1 cellular context compared by ENCODE assay signal in the genomic region with DNA sequence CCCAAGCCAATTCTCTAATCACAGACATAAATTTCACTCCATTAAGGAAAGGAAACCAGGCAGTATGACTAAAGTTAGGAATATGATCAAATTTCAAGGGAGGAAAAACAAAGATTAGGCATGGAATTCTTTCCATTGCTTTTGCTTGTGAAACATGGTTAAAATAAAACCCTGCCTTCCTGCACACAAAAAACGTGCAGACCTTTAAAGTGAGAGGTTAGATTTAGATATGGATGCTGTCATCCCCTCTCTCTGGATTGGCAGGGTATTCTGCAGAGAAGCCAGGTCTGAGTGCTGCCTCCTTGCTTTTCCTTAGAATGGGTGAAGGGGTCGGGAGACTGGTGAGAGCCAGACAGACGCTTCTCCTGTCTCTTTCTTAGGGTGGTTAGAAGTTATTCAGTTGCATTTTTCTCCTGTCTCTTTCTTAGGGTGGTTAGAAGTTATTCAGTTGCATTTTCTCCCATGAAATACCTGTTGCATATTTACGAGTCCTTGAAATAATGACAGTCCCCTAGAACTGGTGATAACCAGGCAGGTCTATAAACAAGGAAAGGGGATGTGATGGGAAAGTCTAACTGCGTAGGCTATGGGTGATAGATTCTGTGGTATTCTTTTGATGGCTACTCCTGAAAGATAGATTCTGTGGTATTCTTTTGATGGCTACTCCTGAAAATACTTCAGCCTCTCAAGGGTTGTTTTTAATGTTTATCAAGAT.
TF ChIP-seq lines count a peak whose summit lies in the region.

No MANE protein-coding gene starts in this region.

TF ChIP-seq in HepG2, 621 proteins besides CTCF, POLR2A, EP300 and RAD21 (continued from another document):
- TF ChIP-seq, protein P1, sequence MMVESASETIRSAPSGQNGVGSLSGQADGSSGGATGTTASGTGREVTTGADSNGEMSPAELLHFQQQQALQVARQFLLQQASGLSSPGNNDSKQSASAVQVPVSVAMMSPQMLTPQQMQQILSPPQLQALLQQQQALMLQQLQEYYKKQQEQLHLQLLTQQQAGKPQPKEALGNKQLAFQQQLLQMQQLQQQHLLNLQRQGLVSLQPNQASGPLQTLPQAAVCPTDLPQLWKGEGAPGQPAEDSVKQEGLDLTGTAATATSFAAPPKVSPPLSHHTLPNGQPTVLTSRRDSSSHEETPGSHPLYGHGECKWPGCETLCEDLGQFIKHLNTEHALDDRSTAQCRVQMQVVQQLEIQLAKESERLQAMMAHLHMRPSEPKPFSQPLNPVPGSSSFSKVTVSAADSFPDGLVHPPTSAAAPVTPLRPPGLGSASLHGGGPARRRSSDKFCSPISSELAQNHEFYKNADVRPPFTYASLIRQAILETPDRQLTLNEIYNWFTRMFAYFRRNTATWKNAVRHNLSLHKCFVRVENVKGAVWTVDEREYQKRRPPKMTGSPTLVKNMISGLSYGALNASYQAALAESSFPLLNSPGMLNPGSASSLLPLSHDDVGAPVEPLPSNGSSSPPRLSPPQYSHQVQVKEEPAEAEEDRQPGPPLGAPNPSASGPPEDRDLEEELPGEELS (CRISPR knock-in tag; IDR thresholded peaks at IDR 0.05) = peak; percentile 65
- TF ChIP-seq, protein P2, sequence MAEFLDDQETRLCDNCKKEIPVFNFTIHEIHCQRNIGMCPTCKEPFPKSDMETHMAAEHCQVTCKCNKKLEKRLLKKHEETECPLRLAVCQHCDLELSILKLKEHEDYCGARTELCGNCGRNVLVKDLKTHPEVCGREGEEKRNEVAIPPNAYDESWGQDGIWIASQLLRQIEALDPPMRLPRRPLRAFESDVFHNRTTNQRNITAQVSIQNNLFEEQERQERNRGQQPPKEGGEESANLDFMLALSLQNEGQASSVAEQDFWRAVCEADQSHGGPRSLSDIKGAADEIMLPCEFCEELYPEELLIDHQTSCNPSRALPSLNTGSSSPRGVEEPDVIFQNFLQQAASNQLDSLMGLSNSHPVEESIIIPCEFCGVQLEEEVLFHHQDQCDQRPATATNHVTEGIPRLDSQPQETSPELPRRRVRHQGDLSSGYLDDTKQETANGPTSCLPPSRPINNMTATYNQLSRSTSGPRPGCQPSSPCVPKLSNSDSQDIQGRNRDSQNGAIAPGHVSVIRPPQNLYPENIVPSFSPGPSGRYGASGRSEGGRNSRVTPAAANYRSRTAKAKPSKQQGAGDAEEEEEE (CRISPR knock-in tag; IDR thresholded peaks at IDR 0.05; ENCODE audit: borderline replicate concordance) = no peak
- TF ChIP-seq, protein P3, sequence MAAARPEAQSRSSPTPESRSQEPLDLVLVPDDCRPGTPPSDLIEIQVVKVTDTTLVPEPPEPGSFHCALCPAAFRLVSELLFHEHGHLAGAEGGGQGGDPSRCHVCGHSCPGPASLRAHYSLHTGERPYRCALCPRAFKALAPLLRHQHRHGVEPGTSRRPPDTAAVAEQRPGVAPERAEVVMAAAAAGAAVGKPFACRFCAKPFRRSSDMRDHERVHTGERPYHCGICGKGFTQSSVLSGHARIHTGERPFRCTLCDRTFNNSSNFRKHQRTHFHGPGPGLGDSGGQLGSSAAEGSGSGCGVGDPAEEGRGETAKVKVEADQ (CRISPR knock-in tag; IDR thresholded peaks at IDR 0.05; ENCODE audit: borderline replicate concordance) = no peak
- TF ChIP-seq, protein P4, sequence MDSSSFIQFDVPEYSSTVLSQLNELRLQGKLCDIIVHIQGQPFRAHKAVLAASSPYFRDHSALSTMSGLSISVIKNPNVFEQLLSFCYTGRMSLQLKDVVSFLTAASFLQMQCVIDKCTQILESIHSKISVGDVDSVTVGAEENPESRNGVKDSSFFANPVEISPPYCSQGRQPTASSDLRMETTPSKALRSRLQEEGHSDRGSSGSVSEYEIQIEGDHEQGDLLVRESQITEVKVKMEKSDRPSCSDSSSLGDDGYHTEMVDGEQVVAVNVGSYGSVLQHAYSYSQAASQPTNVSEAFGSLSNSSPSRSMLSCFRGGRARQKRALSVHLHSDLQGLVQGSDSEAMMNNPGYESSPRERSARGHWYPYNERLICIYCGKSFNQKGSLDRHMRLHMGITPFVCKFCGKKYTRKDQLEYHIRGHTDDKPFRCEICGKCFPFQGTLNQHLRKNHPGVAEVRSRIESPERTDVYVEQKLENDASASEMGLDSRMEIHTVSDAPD (CRISPR knock-in tag; IDR thresholded peaks at IDR 0.05) = no peak
- TF ChIP-seq CHCHD3 (CRISPR knock-in tag; IDR thresholded peaks at IDR 0.05) = no peak
- TF ChIP-seq POLR2AphosphoS5 (IDR thresholded peaks at IDR 0.05; ENCODE audit: low read depth, low read length) = no peak
- TF ChIP-seq TAF1 (CRISPR knock-in tag; IDR thresholded peaks at IDR 0.05) = peak; percentile 17; the same call in 1 of the 2 replicates
- TF ChIP-seq ZNF547 (CRISPR knock-in tag; IDR thresholded peaks at IDR 0.05) = no peak
- TF ChIP-seq ZSCAN21 (CRISPR knock-in tag; IDR thresholded peaks at IDR 0.05; ENCODE audit: borderline replicate concordance) = no peak
- TF ChIP-seq CREB1 (IDR thresholded peaks at IDR 0.05) = no peak
- 0 out of 2 replicates have a peak, but pooled peaks have one; percentile 27 for TF ChIP-seq CREB1 (CRISPR knock-in tag; IDR thresholded peaks at IDR 0.05)
- TF ChIP-seq SIX1 (CRISPR knock-in tag; IDR thresholded peaks at IDR 0.05; ENCODE audit: borderline replicate concordance) = peak; percentile 89; the same call in 1 of the 2 replicates
- no peak for TF ChIP-seq SYNCRIP (IDR thresholded peaks at IDR 0.05; ENCODE audit: insufficient read depth, low read depth, low read length)
- TF ChIP-seq MAFK (conservative IDR thresholded peaks at IDR 0.05 in 1 of 2, IDR thresholded peaks at IDR 0.05 in 1 of 2; ENCODE audit: low read length in 2 of 2) = no peak
- TF ChIP-seq, protein P5, sequence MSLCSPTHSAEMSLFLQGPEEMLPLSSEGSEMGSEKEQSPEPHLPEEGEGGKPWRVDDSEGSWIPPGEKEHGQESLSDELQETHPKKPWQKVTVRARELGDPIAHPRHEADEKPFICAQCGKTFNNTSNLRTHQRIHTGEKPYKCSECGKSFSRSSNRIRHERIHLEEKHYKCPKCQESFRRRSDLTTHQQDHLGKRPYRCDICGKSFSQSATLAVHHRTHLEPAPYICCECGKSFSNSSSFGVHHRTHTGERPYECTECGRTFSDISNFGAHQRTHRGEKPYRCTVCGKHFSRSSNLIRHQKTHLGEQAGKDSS (CRISPR knock-in tag; IDR thresholded peaks at IDR 0.05; ENCODE audit: borderline replicate concordance, low read depth) = no peak
- TF ChIP-seq, protein P6, sequence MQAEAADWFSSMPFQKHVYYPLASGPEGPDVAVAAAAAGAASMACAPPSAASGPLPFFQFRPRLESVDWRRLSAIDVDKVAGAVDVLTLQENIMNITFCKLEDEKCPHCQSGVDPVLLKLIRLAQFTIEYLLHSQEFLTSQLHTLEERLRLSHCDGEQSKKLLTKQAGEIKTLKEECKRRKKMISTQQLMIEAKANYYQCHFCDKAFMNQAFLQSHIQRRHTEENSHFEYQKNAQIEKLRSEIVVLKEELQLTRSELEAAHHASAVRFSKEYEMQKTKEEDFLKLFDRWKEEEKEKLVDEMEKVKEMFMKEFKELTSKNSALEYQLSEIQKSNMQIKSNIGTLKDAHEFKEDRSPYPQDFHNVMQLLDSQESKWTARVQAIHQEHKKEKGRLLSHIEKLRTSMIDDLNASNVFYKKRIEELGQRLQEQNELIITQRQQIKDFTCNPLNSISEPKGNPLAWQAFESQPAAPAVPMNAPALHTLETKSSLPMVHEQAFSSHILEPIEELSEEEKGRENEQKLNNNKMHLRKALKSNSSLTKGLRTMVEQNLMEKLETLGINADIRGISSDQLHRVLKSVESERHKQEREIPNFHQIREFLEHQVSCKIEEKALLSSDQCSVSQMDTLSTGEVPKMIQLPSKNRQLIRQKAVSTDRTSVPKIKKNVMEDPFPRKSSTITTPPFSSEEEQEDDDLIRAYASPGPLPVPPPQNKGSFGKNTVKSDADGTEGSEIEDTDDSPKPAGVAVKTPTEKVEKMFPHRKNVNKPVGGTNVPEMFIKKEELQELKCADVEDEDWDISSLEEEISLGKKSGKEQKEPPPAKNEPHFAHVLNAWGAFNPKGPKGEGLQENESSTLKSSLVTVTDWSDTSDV (CRISPR knock-in tag; IDR thresholded peaks at IDR 0.05) = no peak
- peak; percentile 80; the same call in 1 of the 2 replicates for TF ChIP-seq HMG20A (CRISPR knock-in tag; IDR thresholded peaks at IDR 0.05; ENCODE audit: borderline replicate concordance)
- no peak for TF ChIP-seq MLLT10 (CRISPR knock-in tag; IDR thresholded peaks at IDR 0.05)
- TF ChIP-seq SOX13 (IDR thresholded peaks at IDR 0.05) = no peak
- peak in 1 of 2 experiments; percentile 73; a peak in 1 of 4 replicates for TF ChIP-seq SOX13 (CRISPR knock-in tag; conservative IDR thresholded peaks at IDR 0.05 in 1 of 2, IDR thresholded peaks at IDR 0.05 in 1 of 2)
- TF ChIP-seq, protein P7, sequence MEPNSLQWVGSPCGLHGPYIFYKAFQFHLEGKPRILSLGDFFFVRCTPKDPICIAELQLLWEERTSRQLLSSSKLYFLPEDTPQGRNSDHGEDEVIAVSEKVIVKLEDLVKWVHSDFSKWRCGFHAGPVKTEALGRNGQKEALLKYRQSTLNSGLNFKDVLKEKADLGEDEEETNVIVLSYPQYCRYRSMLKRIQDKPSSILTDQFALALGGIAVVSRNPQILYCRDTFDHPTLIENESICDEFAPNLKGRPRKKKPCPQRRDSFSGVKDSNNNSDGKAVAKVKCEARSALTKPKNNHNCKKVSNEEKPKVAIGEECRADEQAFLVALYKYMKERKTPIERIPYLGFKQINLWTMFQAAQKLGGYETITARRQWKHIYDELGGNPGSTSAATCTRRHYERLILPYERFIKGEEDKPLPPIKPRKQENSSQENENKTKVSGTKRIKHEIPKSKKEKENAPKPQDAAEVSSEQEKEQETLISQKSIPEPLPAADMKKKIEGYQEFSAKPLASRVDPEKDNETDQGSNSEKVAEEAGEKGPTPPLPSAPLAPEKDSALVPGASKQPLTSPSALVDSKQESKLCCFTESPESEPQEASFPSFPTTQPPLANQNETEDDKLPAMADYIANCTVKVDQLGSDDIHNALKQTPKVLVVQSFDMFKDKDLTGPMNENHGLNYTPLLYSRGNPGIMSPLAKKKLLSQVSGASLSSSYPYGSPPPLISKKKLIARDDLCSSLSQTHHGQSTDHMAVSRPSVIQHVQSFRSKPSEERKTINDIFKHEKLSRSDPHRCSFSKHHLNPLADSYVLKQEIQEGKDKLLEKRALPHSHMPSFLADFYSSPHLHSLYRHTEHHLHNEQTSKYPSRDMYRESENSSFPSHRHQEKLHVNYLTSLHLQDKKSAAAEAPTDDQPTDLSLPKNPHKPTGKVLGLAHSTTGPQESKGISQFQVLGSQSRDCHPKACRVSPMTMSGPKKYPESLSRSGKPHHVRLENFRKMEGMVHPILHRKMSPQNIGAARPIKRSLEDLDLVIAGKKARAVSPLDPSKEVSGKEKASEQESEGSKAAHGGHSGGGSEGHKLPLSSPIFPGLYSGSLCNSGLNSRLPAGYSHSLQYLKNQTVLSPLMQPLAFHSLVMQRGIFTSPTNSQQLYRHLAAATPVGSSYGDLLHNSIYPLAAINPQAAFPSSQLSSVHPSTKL (CRISPR knock-in tag; IDR thresholded peaks at IDR 0.05) = peak; percentile 82
- TF ChIP-seq PAF1 (CRISPR knock-in tag; IDR thresholded peaks at IDR 0.05) = no peak
- TF ChIP-seq, protein P8, sequence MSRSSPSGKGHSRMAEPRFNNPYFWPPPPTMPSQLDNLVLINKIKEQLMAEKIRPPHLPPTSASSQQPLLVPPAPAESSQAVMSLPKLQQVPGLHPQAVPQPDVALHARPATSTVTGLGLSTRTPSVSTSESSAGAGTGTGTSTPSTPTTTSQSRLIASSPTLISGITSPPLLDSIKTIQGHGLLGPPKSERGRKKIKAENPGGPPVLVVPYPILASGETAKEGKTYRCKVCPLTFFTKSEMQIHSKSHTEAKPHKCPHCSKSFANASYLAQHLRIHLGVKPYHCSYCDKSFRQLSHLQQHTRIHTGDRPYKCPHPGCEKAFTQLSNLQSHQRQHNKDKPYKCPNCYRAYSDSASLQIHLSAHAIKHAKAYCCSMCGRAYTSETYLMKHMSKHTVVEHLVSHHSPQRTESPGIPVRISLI (CRISPR knock-in tag; IDR thresholded peaks at IDR 0.05; ENCODE audit: borderline replicate concordance) = peak; percentile 29; the same call in 1 of the 2 replicates
- no peak for TF ChIP-seq SOX6 (IDR thresholded peaks at IDR 0.05)
- TF ChIP-seq SOX6 (CRISPR knock-in tag; IDR thresholded peaks at IDR 0.05) = peak; percentile 62
- TF ChIP-seq, protein P9, sequence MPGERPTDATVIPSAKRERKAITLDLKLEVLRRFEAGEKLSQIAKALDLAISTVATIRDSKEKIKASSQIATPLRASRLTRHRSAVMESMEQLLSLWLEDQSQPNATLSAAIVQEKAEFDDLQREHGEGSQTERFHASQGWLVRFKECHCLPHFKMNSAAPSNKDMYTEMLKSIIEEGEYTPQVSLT (CRISPR knock-in tag; IDR thresholded peaks at IDR 0.05; ENCODE audit: borderline replicate concordance, low read depth) = no peak
- TF ChIP-seq, protein P10, sequence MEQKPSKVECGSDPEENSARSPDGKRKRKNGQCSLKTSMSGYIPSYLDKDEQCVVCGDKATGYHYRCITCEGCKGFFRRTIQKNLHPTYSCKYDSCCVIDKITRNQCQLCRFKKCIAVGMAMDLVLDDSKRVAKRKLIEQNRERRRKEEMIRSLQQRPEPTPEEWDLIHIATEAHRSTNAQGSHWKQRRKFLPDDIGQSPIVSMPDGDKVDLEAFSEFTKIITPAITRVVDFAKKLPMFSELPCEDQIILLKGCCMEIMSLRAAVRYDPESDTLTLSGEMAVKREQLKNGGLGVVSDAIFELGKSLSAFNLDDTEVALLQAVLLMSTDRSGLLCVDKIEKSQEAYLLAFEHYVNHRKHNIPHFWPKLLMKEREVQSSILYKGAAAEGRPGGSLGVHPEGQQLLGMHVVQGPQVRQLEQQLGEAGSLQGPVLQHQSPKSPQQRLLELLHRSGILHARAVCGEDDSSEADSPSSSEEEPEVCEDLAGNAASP (CRISPR knock-in tag; IDR thresholded peaks at IDR 0.05; ENCODE audit: borderline replicate concordance) = peak; percentile 26; the same call in 1 of the 2 replicates
- 0 out of 2 replicates have a peak, but pooled peaks have one; percentile 19 for TF ChIP-seq ZKSCAN8 (CRISPR knock-in tag; IDR thresholded peaks at IDR 0.05; ENCODE audit: borderline replicate concordance)
- TF ChIP-seq ZNF484 (CRISPR knock-in tag; IDR thresholded peaks at IDR 0.05; ENCODE audit: borderline replicate concordance, low read depth) = no peak
